In genomic region chr4:77994194-77994721, GRCh38 we compare ENCODE assay signal across 8 cellular contexts.
DNase-seq lines count a peak whose midpoint lies in the region; ATAC-seq and TF ChIP-seq lines count a peak whose summit lies in the region.

No MANE protein-coding gene starts in this region.

- ATAC-seq in heart left ventricle: peak in 3 of 4 donors; percentile 70 to 75 (median 74)

- CTCF ChIA-PET in HEK293T (lab: Yijun Ruan, JAX): interaction anchor here (0.7 to 1.4 kb wide), 5 partner anchors 9 to 1096 kb away, joined by 3 to 6 read pairs (median 4); no protein-coding TSS in a partner anchor

- H3K4me1 ChIP-seq in heart left ventricle: peaks cover 0 to 3% (median 0%) of the 10 kb centered on the region in 12 donors

- DNase-seq in GM04503 (ENCODE audit: low read depth) (peak; percentile 39), HEK293T (ENCODE audit: extremely low spot score) (peak; percentile 69), SK-N-MC (ENCODE audit: low read depth, low spot score) (peak; percentile 30), heart left ventricle (peak in 2 of 5 donors; percentile 10 to 24), skeletal muscle cell (ENCODE audit: low read depth) (peak; percentile 28), DMS114 treated with DMSO at 0.1 percent for 48 hours (lab: John Stamatoyannopoulos, UW; ENCODE audit: unreplicated experiment) (no peak), nucleus accumbens (lab: John Stamatoyannopoulos, UW) (no peak), NCI-H748 treated with DMSO at 0.1 percent for 48 hours (lab: John Stamatoyannopoulos, UW) (no peak)

- H3K27ac ChIP-seq in SK-N-MC: no peak overlapping the region
- H3K27ac ChIP-seq in heart left ventricle: no peak overlapping the region

- intact Hi-C loops in heart left ventricle (cut with DNase I): loop anchor here in 5 of 10 donors (1.0 to 10.0 kb wide), 4 partner anchors 61 to 523 kb away; partner anchors contain the start of gene FRAS1 (in 1 of the 5)

- H3K9me3 ChIP-seq in SK-N-MC (ENCODE audit: low read depth, low read length) (no peaks in the 10 kb centered on the region), heart left ventricle (no peaks in the 10 kb centered on the region)

- TF ChIP-seq POLR2A in heart left ventricle (IDR thresholded peaks at IDR 0.05): no peak

- peak; percentile 27 to 64 (median 46) for TF ChIP-seq CTCF in heart left ventricle (IDR thresholded peaks at IDR 0.05)

- H3K36me3 ChIP-seq in SK-N-MC (ENCODE audit: insufficient read depth, low read length) (no peaks in the 10 kb centered on the region), heart left ventricle (no peaks in the 10 kb centered on the region)

- POLR2A ChIA-PET in HEK293T (lab: Yijun Ruan, JAX): interaction anchor here (1.0 kb wide), 1 partner anchor 63 kb away, joined by 4 read pairs; the partner anchor contains the start of gene FRAS1

- H3K27me3 ChIP-seq in heart left ventricle: no peaks in the 10 kb centered on the region

- no peak overlapping the region for H3K4me3 ChIP-seq in SK-N-MC
- no peak overlapping the region for H3K4me3 ChIP-seq in heart left ventricle
- H3K4me3 ChIP-seq in skeletal muscle cell (ENCODE audit: low read depth, low read length): no peak overlapping the region

- H3K9ac ChIP-seq in SK-N-MC (ENCODE audit: insufficient read length): no peak overlapping the region

TF ChIP-seq in HEK293T, 16 proteins besides CTCF, POLR2A, EP300 and RAD21:
- TF ChIP-seq CTBP1 (IDR thresholded peaks at IDR 0.05; ENCODE audit: borderline replicate concordance) (no peak), ZNF384 (IDR thresholded peaks at IDR 0.05) (peak; percentile 74)

Comparison
In these comparisons a context has a peak if more than half of its experiments do, and no peak if none do; other contexts are left out.
1. DNase-seq: peak in GM04503 (single experiment), HEK293T (single experiment), SK-N-MC (single experiment) and skeletal muscle cell (single experiment); none in DMS114 treated with DMSO at 0.1 percent for 48 hours (single experiment), nucleus accumbens (0 of 56) and NCI-H748 treated with DMSO at 0.1 percent for 48 hours (single experiment).